26 cellular contexts compared by ENCODE assay signal in genomic region chr2:42618116-42618515, GRCh38. TPM values are rescaled to one million over a fixed set of nuclear protein-coding genes. Genes with fewer than 3 reads are reported as not detected.
DNase-seq lines count a peak whose midpoint lies in the region; ATAC-seq, FAIRE-seq and TF ChIP-seq lines count a peak whose summit lies in the region.
"Had no signal": no experiment of that assay in that cellular context is flagged by ENCODE, and none has a peak within 500 bp of the region (broad histone marks: within the 10 kb centered on the region; RNA-seq: fewer than 3 reads in every experiment).

No MANE protein-coding gene starts in this region.

- POLR2A ChIA-PET in WTC11 (lab: Charles Lee) = no interaction called here

- H3K4me3 ChIP-seq in GM23338 = no peak overlapping the region
- H3K4me3 ChIP-seq in fibroblast of pulmonary artery (replicated peaks; ENCODE audit: low read depth, low read length) = no peak overlapping the region
- H3K4me3 ChIP-seq in colonic mucosa = no peak overlapping the region
- H3K4me3 ChIP-seq: BLaER1, esophagus muscularis mucosa, gastrocnemius medialis, lower lobe of right lung, mucosa of descending colon, right lobe of liver, tibial nerve had no signal

- ATAC-seq in GM23338 (no peak), WTC11 (no peak)
- ATAC-seq in stimulated activated naive CD8-positive, alpha-beta T cell treated with anti-CD3 and anti-CD28 coated beads, Interleukin-15, Interleukin-2, amounts not matched to agents 100 U/mL and 50 U/mL, for 24 hours = no peak
- ATAC-seq: gastrocnemius medialis, lower lobe of right lung, mucosa of descending colon, right lobe of liver had no signal

- 0 out of 2 replicates have a peak, but pooled peaks cover 3% of the 10 kb centered on the region for H3K4me1 ChIP-seq in GM23338 (ENCODE audit: insufficient read depth)
- H3K4me1 ChIP-seq in colonic mucosa = no peaks in the 10 kb centered on the region
- H3K4me1 ChIP-seq: BLaER1, gastrocnemius medialis, right lobe of liver had no signal

- H3F3A ChIP-seq in GM23338 (replicated peaks; ENCODE audit: low read depth) = peaks cover 8% of the 10 kb centered on the region; the same call in 1 of the 2 replicates

- H3K4me2 ChIP-seq in GM23338 = no peak overlapping the region
- H3K4me2 ChIP-seq: BLaER1 had no signal

- H3K9me2 ChIP-seq in GM23338 (ENCODE audit: insufficient read depth) = no peaks in the 10 kb centered on the region

- H3K27ac Mint-ChIP-seq in GM23338 (no peak overlapping the region; the same call in 1 of the 2 replicates), WTC11 (0 out of 2 replicates have a peak overlapping the region, but pooled peaks have one; percentile 13)
- H3K27ac Mint-ChIP-seq: IgD-negative memory B cell, nephron progenitor cell had no signal

- H3K27me3 Mint-ChIP-seq in GM23338 (ENCODE audit: insufficient read depth, low read depth, poor library complexity) (peaks cover 8% of the 10 kb centered on the region), WTC11 (ENCODE audit: low read depth) (no peaks in the 10 kb centered on the region)
- H3K27me3 Mint-ChIP-seq: activated CD4-positive, alpha-beta T cell treated with anti-CD3 and anti-CD28 coated beads, Interleukin-2, amount 10 ng/mL, durations not matched to agents 24 days and 14 days; IgD-negative memory B cell had no signal

- peaks cover 82% of the 10 kb centered on the region for H3K79me2 ChIP-seq in GM23338 (replicated peaks; ENCODE audit: insufficient read depth)

- TF ChIP-seq CTCF in GM23338 (conservative IDR thresholded peaks at IDR 0.05; ENCODE audit: low read depth in 2 of 2) (no peak), WTC11 (IDR thresholded peaks at IDR 0.05) (no peak), fibroblast of pulmonary artery (IDR thresholded peaks at IDR 0.05; ENCODE audit: low read length, missing control alignments) (no peak), colonic mucosa (IDR thresholded peaks at IDR 0.05) (no peak)

- H2AFZ ChIP-seq in GM23338 = no peak overlapping the region

- H3K9ac ChIP-seq in colonic mucosa (ENCODE audit: low read depth in 2 of 2, low read length in 2 of 2) = no peak overlapping the region
- H3K9ac ChIP-seq: BLaER1 had no signal

- no peak overlapping the region for H3K4me3 Mint-ChIP-seq in GM23338
- no peak overlapping the region for H3K4me3 Mint-ChIP-seq in WTC11
- H3K4me3 Mint-ChIP-seq: activated CD4-positive, alpha-beta T cell treated with anti-CD3 and anti-CD28 coated beads, Interleukin-2, amount 10 ng/mL, durations not matched to agents 24 days and 14 days; IgD-negative memory B cell; nephron progenitor cell had no signal

- peaks cover 81% of the 10 kb centered on the region for H3K36me3 Mint-ChIP-seq in GM23338 (ENCODE audit: low read depth)
- H3K36me3 Mint-ChIP-seq in WTC11 = peaks cover 71% of the 10 kb centered on the region

- H3K27me3 ChIP-seq in GM23338 (ENCODE audit: insufficient read depth) (no peaks in the 10 kb centered on the region), colonic mucosa (no peaks in the 10 kb centered on the region)
- H3K27me3 ChIP-seq: BLaER1, esophagus muscularis mucosa, gastrocnemius medialis, right lobe of liver, tibial nerve had no signal

- intact Hi-C loops in colonic mucosa (cut with DNase I) = no loop called here

- DNase-seq in GM23338 (ENCODE audit: low spot score) (no peak), WTC11 (ENCODE audit: low spot score) (no peak), fibroblast of pulmonary artery (ENCODE audit: low read depth) (peak; percentile 13), pulmonary artery endothelial cell (ENCODE audit: low read depth, low spot score) (peak; percentile 10), colonic mucosa (no peak), RCC 7860 (ENCODE audit: low spot score) (no peak)
- DNase-seq in stimulated activated naive CD8-positive, alpha-beta T cell treated with anti-CD3 and anti-CD28 coated beads, Interleukin-15, Interleukin-2, amounts not matched to agents 100 U/mL and 50 U/mL, for 24 hours = no peak
- DNase-seq: activated CD4-positive, alpha-beta T cell treated with anti-CD3 and anti-CD28 coated beads, Interleukin-2, amount 10 ng/mL, durations not matched to agents 24 days and 14 days; activated effector memory CD4-positive, alpha-beta T cell treated with anti-CD3 and anti-CD28 coated beads, Interleukin-2, amount 50 U/mL, for 16 hours; activated T-cell treated with anti-CD3 and anti-CD28 coated beads, Interleukin-2, amount 50 U/mL, for 1 hour; central memory CD4-positive, alpha-beta T cell; gastrocnemius medialis; lower lobe of right lung; mucosa of descending colon; NCI-H1694; NCI-H774; nephron progenitor cell; right lobe of liver; stimulated activated CD4-positive, alpha-beta T cell treated with anti-CD3 and anti-CD28 coated beads, Interleukin-12 subunit alpha, Interleukin-12 subunit beta, amount 100 ng/mL, for 4 hours; stimulated activated CD4-positive, alpha-beta T cell treated with anti-CD3 and anti-CD28 coated beads, Interleukin-2, amount 100 ng/mL, for 48 hours; T1000; WERI-Rb-1 had no signal

- no peak for FAIRE-seq in RCC 7860 (lab: Jason Lieb, UNC)

- CTCF ChIA-PET in WTC11 (lab: Charles Lee) = interaction anchor here (1.3 kb wide), 1 partner anchor 46 kb away, joined by 3 read pairs; no protein-coding TSS in a partner anchor

- H3K4me1 Mint-ChIP-seq in GM23338 (peaks cover 5% of the 10 kb centered on the region; the same call in 1 of the 3 replicates), WTC11 (peaks cover 7% of the 10 kb centered on the region)
- H3K4me1 Mint-ChIP-seq: nephron progenitor cell had no signal

- peaks cover 17% of the 10 kb centered on the region; the same call in 2 of the 3 replicates for H3K9me3 Mint-ChIP-seq in GM23338
- peaks cover 17% of the 10 kb centered on the region for H3K9me3 Mint-ChIP-seq in WTC11
- H3K9me3 Mint-ChIP-seq: activated CD4-positive, alpha-beta T cell treated with anti-CD3 and anti-CD28 coated beads, Interleukin-2, amount 10 ng/mL, durations not matched to agents 24 days and 14 days; IgD-negative memory B cell had no signal

- peaks cover 18% of the 10 kb centered on the region; the same call in 1 of the 2 replicates for H4K20me1 ChIP-seq in GM23338 (replicated peaks; ENCODE audit: insufficient read depth)
- H4K20me1 ChIP-seq: BLaER1 had no signal

- H3K9me3 ChIP-seq in colonic mucosa = no peaks in the 10 kb centered on the region
- H3K9me3 ChIP-seq: esophagus muscularis mucosa, gastrocnemius medialis, lower lobe of right lung, mucosa of descending colon, right lobe of liver, tibial nerve had no signal

- H3K27ac ChIP-seq in GM23338 (ENCODE audit: low read depth) (0 out of 2 replicates have a peak overlapping the region, but pooled peaks have one; percentile 43), colonic mucosa (no peak overlapping the region)
- H3K27ac ChIP-seq: BLaER1, esophagus muscularis mucosa, gastrocnemius medialis, lower lobe of right lung, right lobe of liver, tibial nerve, WERI-Rb-1 had no signal

- H3K36me3 ChIP-seq in GM23338 (ENCODE audit: insufficient read depth) (peaks cover 26% of the 10 kb centered on the region), colonic mucosa (no peaks in the 10 kb centered on the region)

TF ChIP-seq in GM23338, 12 proteins besides CTCF, POLR2A, EP300 and RAD21 (continues in another document):
- TF ChIP-seq ZNF331 (CRISPR knock-in tag; IDR thresholded peaks at IDR 0.05; ENCODE audit: low read depth) (no peak), EZH2phosphoT487 (IDR thresholded peaks at IDR 0.05; ENCODE audit: unreplicated experiment) (no peak), EZH2 (IDR thresholded peaks at IDR 0.05; ENCODE audit: low read depth, unreplicated experiment) (no peak), JUNB (IDR thresholded peaks at IDR 0.05; ENCODE audit: unreplicated experiment) (no peak)
- TF ChIP-seq, protein P1, sequence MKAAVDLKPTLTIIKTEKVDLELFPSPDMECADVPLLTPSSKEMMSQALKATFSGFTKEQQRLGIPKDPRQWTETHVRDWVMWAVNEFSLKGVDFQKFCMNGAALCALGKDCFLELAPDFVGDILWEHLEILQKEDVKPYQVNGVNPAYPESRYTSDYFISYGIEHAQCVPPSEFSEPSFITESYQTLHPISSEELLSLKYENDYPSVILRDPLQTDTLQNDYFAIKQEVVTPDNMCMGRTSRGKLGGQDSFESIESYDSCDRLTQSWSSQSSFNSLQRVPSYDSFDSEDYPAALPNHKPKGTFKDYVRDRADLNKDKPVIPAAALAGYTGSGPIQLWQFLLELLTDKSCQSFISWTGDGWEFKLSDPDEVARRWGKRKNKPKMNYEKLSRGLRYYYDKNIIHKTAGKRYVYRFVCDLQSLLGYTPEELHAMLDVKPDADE (IDR thresholded peaks at IDR 0.05) = no peak

TF ChIP-seq in WTC11, 78 proteins besides CTCF, POLR2A, EP300 and RAD21 (continues in another document):
- TF ChIP-seq ZNF121 (CRISPR knock-in tag; IDR thresholded peaks at IDR 0.05) = 0 out of 2 replicates have a peak, but pooled peaks have one; percentile 35
- TF ChIP-seq, protein P2, sequence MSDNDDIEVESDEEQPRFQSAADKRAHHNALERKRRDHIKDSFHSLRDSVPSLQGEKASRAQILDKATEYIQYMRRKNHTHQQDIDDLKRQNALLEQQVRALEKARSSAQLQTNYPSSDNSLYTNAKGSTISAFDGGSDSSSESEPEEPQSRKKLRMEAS (CRISPR knock-in tag; IDR thresholded peaks at IDR 0.05) = no peak
- TF ChIP-seq GTF2I (CRISPR knock-in tag; conservative IDR thresholded peaks at IDR 0.05) = no peak
- TF ChIP-seq, protein P3, sequence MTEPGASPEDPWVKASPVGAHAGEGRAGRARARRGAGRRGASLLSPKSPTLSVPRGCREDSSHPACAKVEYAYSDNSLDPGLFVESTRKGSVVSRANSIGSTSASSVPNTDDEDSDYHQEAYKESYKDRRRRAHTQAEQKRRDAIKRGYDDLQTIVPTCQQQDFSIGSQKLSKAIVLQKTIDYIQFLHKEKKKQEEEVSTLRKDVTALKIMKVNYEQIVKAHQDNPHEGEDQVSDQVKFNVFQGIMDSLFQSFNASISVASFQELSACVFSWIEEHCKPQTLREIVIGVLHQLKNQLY (CRISPR knock-in tag; IDR thresholded peaks at IDR 0.05) = no peak
- TF ChIP-seq MXD4 (CRISPR knock-in tag; IDR thresholded peaks at IDR 0.05; ENCODE audit: borderline replicate concordance) = no peak
- no peak for TF ChIP-seq ZNF396 (CRISPR knock-in tag; IDR thresholded peaks at IDR 0.05; ENCODE audit: borderline replicate concordance)
- TF ChIP-seq ATF3 (CRISPR knock-in tag; conservative IDR thresholded peaks at IDR 0.05) = no peak

RNA-seq across cellular contexts. Expression of gene MTA3, which starts 49.7 kb away (rescaled TPM):
- total RNA-seq in GM23338 (2014; rRNA removed; shearing (Covaris generic)) = 145 and 162 TPM in 2 replicates
- polyA plus RNA-seq in GM23338 (2016; fragmentation: Nextera tagmentation; extraction: Ambion mirVana) = 202 and 208 TPM in 2 replicates
- total RNA-seq in WTC11 (2021) (153 to 173 TPM (median 157 TPM) in 3 replicates), pulmonary artery endothelial cell (22.4 and 24.0 TPM in 2 replicates), colonic mucosa (10 to 100 TPM; 41.4 to 46.2 TPM)

Comparison
In these comparisons a context has a peak if more than half of its experiments do, and no peak if none do; other contexts are left out.
1. DNase-seq: peak in fibroblast of pulmonary artery (single experiment) and pulmonary artery endothelial cell (single experiment); none in GM23338 (single experiment), WTC11 (single experiment), colonic mucosa (single experiment), stimulated activated naive CD8-positive, alpha-beta T cell treated with anti-CD3 and anti-CD28 coated beads, Interleukin-15, Interleukin-2, amounts not matched to agents 100 U/mL and 50 U/mL, for 24 hours (single experiment) and RCC 7860 (single experiment).